In the genomic region with DNA sequence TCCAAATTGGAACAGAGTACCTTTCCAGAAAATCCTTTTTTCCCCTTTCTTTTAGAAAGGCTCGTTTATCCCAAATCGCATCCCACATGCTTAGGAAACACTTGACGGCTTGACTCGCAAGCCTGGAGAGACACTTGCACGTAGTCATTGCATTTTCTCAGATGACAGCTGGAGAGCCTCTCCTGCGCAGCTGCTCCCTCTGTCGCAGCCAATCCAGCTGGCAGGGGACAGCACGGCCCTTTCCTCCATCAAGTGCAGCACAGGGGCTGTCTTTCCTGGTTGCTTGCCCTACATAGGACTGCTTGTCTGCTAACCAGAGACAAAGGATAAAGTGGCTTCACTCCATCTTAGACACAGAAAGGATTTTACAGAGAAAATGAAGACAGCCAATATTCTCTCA, we compare ENCODE assay signal across 1 cellular context.
TF ChIP-seq lines count a peak whose summit lies in the region.

No MANE protein-coding gene starts in this region.

TF ChIP-seq in HepG2, 621 proteins besides CTCF, POLR2A, EP300 and RAD21 (continued from another document):
- TF ChIP-seq, protein P1, sequence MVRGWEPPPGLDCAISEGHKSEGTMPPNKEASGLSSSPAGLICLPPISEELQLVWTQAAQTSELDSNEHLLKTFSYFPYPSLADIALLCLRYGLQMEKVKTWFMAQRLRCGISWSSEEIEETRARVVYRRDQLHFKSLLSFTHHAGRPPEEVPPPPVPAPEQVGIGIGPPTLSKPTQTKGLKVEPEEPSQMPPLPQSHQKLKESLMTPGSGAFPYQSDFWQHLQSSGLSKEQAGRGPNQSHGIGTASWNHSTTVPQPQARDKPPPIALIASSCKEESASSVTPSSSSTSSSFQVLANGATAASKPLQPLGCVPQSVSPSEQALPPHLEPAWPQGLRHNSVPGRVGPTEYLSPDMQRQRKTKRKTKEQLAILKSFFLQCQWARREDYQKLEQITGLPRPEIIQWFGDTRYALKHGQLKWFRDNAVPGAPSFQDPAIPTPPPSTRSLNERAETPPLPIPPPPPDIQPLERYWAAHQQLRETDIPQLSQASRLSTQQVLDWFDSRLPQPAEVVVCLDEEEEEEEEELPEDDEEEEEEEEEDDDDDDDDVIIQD (CRISPR knock-in tag; IDR thresholded peaks at IDR 0.05; ENCODE audit: low read depth): no peak
- TF ChIP-seq ZNF337 (CRISPR knock-in tag; IDR thresholded peaks at IDR 0.05; ENCODE audit: borderline replicate concordance, low read depth): no peak
- no peak for TF ChIP-seq ZMAT3 (CRISPR knock-in tag; conservative IDR thresholded peaks at IDR 0.05)
- TF ChIP-seq ATAD3A (CRISPR knock-in tag; IDR thresholded peaks at IDR 0.05): no peak
- TF ChIP-seq U2AF2 (IDR thresholded peaks at IDR 0.05; ENCODE audit: low read depth, low read length): no peak
